Comparison of ENCODE assay signal across 21 cellular contexts in genomic region chr9:23754551-23754950, GRCh38.
"Had no signal": no experiment of that assay in that cellular context is flagged by ENCODE, and none has a peak within 500 bp of the region (broad histone marks: within the 10 kb centered on the region; RNA-seq: fewer than 3 reads in every experiment).

No MANE protein-coding gene starts in this region.

- FAIRE-seq: islet of Langerhans had no signal

- DNase-seq: activated CD4-positive, alpha-beta T cell treated with anti-CD3 and anti-CD28 coated beads for 4 hours; activated CD8-positive, alpha-beta memory T cell treated with anti-CD3 and anti-CD28 coated beads, Interleukin-2, amount 50 U/mL, for 4 hours; activated CD8-positive, alpha-beta T cell treated with anti-CD3 and anti-CD28 coated beads for 36 hours; activated naive CD4-positive, alpha-beta T cell; activated naive CD8-positive, alpha-beta T cell treated with anti-CD3 and anti-CD28 coated beads, Interleukin-2, amount 10 ng/mL, durations not matched to agents 7 days and 5 days; anterior cingulate cortex; naive thymus-derived CD4-positive, alpha-beta T cell; ovary; stimulated activated CD4-positive, alpha-beta T cell treated with anti-CD3 and anti-CD28 coated beads, Interleukin-1b, Interleukin-23, amount 100 ng/mL, for 48 hours; stimulated activated naive CD8-positive, alpha-beta T cell treated with anti-CD3 and anti-CD28 coated beads, Interleukin-15, amount 100 ng/mL, for 72 hours; T-cell; T-helper 9 cell; testis; upper lobe of right lung had no signal

- H3K4me1 ChIP-seq: breast epithelium, gastroesophageal sphincter, testis, upper lobe of right lung had no signal

- H3K27ac ChIP-seq: breast epithelium, gastroesophageal sphincter, ovary, testis, upper lobe of right lung, VCaP had no signal

- H3K9me3 Mint-ChIP-seq: dendritic cell treated with granulocyte-macrophage colony-stimulating factor and Interleukin-4, amounts not matched to agents 40 ng/mL and 50 ng/mL, for 4 days had no signal

- ATAC-seq: activated CD8-positive, alpha-beta T cell treated with anti-CD3 and anti-CD28 coated beads for 36 hours; gastroesophageal sphincter; left lobe of liver; naive thymus-derived CD4-positive, alpha-beta T cell; sciatic nerve; stimulated activated naive CD8-positive, alpha-beta T cell treated with anti-CD3 and anti-CD28 coated beads, Interleukin-15, amount 100 ng/mL, for 72 hours; T-cell; upper lobe of right lung had no signal

- H3K36me3 Mint-ChIP-seq: activated naive CD8-positive, alpha-beta T cell treated with anti-CD3 and anti-CD28 coated beads, Interleukin-2, amount 10 ng/mL, durations not matched to agents 7 days and 5 days; naive thymus-derived CD4-positive, alpha-beta T cell; T-cell had no signal

- H3K27me3 ChIP-seq: breast epithelium, gastroesophageal sphincter, ovary, testis, upper lobe of right lung had no signal

- H3K9me3 ChIP-seq: breast epithelium, gastroesophageal sphincter, ovary, testis, upper lobe of right lung had no signal

- H3K4me1 Mint-ChIP-seq: activated naive CD8-positive, alpha-beta T cell treated with anti-CD3 and anti-CD28 coated beads, Interleukin-2, amount 10 ng/mL, durations not matched to agents 7 days and 5 days; naive thymus-derived CD4-positive, alpha-beta T cell; stimulated activated naive CD8-positive, alpha-beta T cell treated with anti-CD3 and anti-CD28 coated beads, Interleukin-15, amount 100 ng/mL, for 72 hours; T-cell had no signal

- H3K4me3 Mint-ChIP-seq: activated CD8-positive, alpha-beta T cell treated with anti-CD3 and anti-CD28 coated beads for 36 hours; activated naive CD8-positive, alpha-beta T cell treated with anti-CD3 and anti-CD28 coated beads, Interleukin-2, amount 10 ng/mL, durations not matched to agents 7 days and 5 days; dendritic cell treated with granulocyte-macrophage colony-stimulating factor and Interleukin-4, amounts not matched to agents 40 ng/mL and 50 ng/mL, for 4 days; naive thymus-derived CD4-positive, alpha-beta T cell; stimulated activated naive CD8-positive, alpha-beta T cell treated with anti-CD3 and anti-CD28 coated beads, Interleukin-15, amount 100 ng/mL, for 72 hours; T-cell had no signal

- H3K4me3 ChIP-seq: breast epithelium, gastroesophageal sphincter, ovary, testis, upper lobe of right lung had no signal

- H3K27me3 Mint-ChIP-seq: activated CD8-positive, alpha-beta T cell treated with anti-CD3 and anti-CD28 coated beads for 36 hours; activated naive CD8-positive, alpha-beta T cell treated with anti-CD3 and anti-CD28 coated beads, Interleukin-2, amount 10 ng/mL, durations not matched to agents 7 days and 5 days; dendritic cell treated with granulocyte-macrophage colony-stimulating factor and Interleukin-4, amounts not matched to agents 40 ng/mL and 50 ng/mL, for 4 days; naive thymus-derived CD4-positive, alpha-beta T cell; stimulated activated naive CD8-positive, alpha-beta T cell treated with anti-CD3 and anti-CD28 coated beads, Interleukin-15, amount 100 ng/mL, for 72 hours; T-cell had no signal

- H3K36me3 ChIP-seq: breast epithelium, gastroesophageal sphincter, ovary, upper lobe of right lung had no signal
